1 cellular context compared by ENCODE assay signal in the genomic region with DNA sequence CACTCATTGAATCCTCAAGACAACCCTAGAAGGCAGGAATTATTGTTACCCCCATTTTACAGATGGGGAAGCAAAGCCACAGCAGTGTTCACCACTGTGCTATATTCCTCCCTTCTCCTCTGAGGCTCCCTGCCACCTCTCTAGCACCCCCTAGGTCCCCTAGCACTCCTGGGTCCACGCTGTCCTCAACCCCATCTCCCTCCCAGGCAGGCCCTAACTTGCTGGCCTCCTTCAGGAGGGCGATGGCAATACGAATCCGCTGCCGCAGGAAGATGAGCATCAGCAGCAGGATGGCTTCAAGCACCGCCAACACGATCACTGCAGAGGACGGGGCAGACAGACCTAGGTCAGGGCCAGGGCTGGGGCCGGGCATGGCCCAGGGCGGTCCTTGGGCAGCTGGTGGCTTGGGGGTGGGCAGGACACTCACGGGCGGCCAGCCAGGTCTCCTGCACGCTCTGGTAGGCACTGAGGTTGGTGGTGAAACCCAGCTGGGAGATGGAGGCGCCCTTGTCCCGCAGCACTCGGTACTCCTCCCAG.
TF ChIP-seq lines count a peak whose summit lies in the region.

No MANE protein-coding gene starts in this region.

TF ChIP-seq in IMR-90, 13 proteins besides CTCF, POLR2A, EP300 and RAD21:
- TF ChIP-seq MXI1 (IDR thresholded peaks at IDR 0.05; ENCODE audit: borderline replicate concordance, low read depth, low read length) (no peak), CHD1 (IDR thresholded peaks at IDR 0.05; ENCODE audit: low read depth, low read length) (no peak), MAFK (IDR thresholded peaks at IDR 0.05; ENCODE audit: low read depth, low read length) (no peak), MAZ (IDR thresholded peaks at IDR 0.05; ENCODE audit: borderline replicate concordance, low read depth, low read length) (no peak), RFX5 (IDR thresholded peaks at IDR 0.05; ENCODE audit: low read depth, low read length) (no peak)
- TF ChIP-seq, protein P1, sequence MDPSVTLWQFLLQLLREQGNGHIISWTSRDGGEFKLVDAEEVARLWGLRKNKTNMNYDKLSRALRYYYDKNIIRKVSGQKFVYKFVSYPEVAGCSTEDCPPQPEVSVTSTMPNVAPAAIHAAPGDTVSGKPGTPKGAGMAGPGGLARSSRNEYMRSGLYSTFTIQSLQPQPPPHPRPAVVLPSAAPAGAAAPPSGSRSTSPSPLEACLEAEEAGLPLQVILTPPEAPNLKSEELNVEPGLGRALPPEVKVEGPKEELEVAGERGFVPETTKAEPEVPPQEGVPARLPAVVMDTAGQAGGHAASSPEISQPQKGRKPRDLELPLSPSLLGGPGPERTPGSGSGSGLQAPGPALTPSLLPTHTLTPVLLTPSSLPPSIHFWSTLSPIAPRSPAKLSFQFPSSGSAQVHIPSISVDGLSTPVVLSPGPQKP (IDR thresholded peaks at IDR 0.05; ENCODE audit: borderline replicate concordance, low read depth, low read length) = no peak
